In the genomic region with DNA sequence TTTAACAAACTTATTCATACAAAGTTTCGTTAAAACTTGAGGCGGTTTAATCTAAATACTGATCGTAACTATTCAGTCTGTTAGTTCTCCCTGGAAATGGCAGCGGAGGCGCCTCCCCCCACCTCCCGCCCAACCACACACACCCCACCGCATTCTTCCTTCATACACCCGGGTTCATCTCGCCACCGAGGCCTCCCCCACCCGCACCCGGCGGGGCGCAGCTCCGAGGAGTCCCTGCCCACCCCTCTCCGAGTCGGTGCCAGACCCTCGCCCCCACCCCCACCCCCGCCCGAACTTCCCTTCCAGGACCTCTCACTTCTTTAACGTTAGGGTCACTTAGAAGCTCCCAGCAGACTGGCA, we compare ENCODE assay signal across 8 cellular contexts. TPM values are rescaled to one million over a fixed set of nuclear protein-coding genes. Genes with fewer than 3 reads are reported as not detected.
A peak's percentile ranks its signal among the peaks of the same experiment; 100 is the strongest.
DNase-seq lines count a peak whose midpoint lies in the region; ATAC-seq and TF ChIP-seq lines count a peak whose summit lies in the region.

No MANE protein-coding gene starts in this region.

- peak overlapping the region; percentile 76; the same call in 1 of the 2 replicates for H2BK20ac ChIP-seq in IMR-90 (ENCODE audit: low read depth, low read length)

- dilution Hi-C loops in IMR-90 (cut with HindIII; ENCODE audit: low sequenced_read_pairs, unreplicated experiment), result no loop called here

- peak; percentile 19 for ATAC-seq in IMR-90 (ENCODE audit: low read depth)
- ATAC-seq in foreskin keratinocyte, result no peak
- ATAC-seq in GM19467 (IDR thresholded peaks at IDR 0.05; ENCODE audit: unreplicated experiment), result no peak
- ATAC-seq in HG03354 (IDR thresholded peaks at IDR 0.05; ENCODE audit: poor library complexity, severe bottlenecking, unreplicated experiment), result no peak

- in situ Hi-C loops in IMR-90 (cut with MboI; ENCODE audit: low sequenced_read_pairs), result loop anchor here (5.0 kb wide), 1 partner anchor 68 kb away; no protein-coding TSS in a partner anchor
- in situ Hi-C loops in GM13976 (cut with MboI; ENCODE audit: low sequenced_read_pairs, unreplicated experiment), result loop anchor here (25.0 kb wide), 1 partner anchor 618 kb away; no protein-coding TSS in a partner anchor

- DNase-seq in COR-L47 (lab: John Stamatoyannopoulos, UW), result peak; percentile 72
- peak; percentile 43 for DNase-seq in IMR-90
- no peak for DNase-seq in activated CD4-positive, alpha-beta memory T cell treated with anti-CD3 and anti-CD28 coated beads for 36 hours
- peak in 1 of 2 donors; percentile 23 for DNase-seq in foreskin keratinocyte
- DNase-seq in GM13976 (ENCODE audit: low spot score), result no peak

- peak overlapping the region; percentile 57; the same call in 1 of the 3 replicates for H2BK15ac ChIP-seq in IMR-90 (ENCODE audit: low read depth, low read length)

- intact Hi-C loops in IMR-90 (cut with micrococcal nuclease), result loop anchor here (2.0 to 5.0 kb wide), 3 partner anchors 71 to 193 kb away; no protein-coding TSS in a partner anchor
- intact Hi-C loops in activated CD4-positive, alpha-beta memory T cell treated with anti-CD3 and anti-CD28 coated beads for 36 hours (cut with micrococcal nuclease), result loop anchor here (5.0 to 10.0 kb wide), 6 partner anchors 97 to 1999 kb away; a partner anchor contains a TSS

- no peak for TF ChIP-seq POLR2A in IMR-90 (IDR thresholded peaks at IDR 0.05; ENCODE audit: low read depth, low read length)

- H3K27ac ChIP-seq in IMR-90 (ENCODE audit: insufficient read depth, low read length) (peak overlapping the region; percentile 100), foreskin keratinocyte (peak overlapping the region; percentile 44), parathyroid adenoma (peak overlapping the region; percentile 83)

- peaks cover 7% of the 10 kb centered on the region for H3K79me2 ChIP-seq in parathyroid adenoma

- peaks cover 7 to 32% of the 10 kb centered on the region in 2 experiments; a peak in 2 of 4 replicates for H3K79me1 ChIP-seq in IMR-90 (ENCODE audit: low read depth in 1 of 2, low read length in 2 of 2)

- peak overlapping the region; percentile 92 for H2BK5ac ChIP-seq in IMR-90 (ENCODE audit: low read depth, low read length, poor library complexity, severe bottlenecking)

- no peaks in the 10 kb centered on the region for H3K9me1 ChIP-seq in IMR-90 (ENCODE audit: insufficient read depth, low read length)

- H3K4me3 ChIP-seq in IMR-90 (ENCODE audit: insufficient read depth, low read depth, low read length), result peak overlapping the region; percentile 81
- peak overlapping the region; percentile 64 for H3K4me3 ChIP-seq in parathyroid adenoma (ENCODE audit: low read depth, low read length)

- peaks cover 4% of the 10 kb centered on the region for H3K4me1 ChIP-seq in IMR-90 (ENCODE audit: control insufficient read depth, insufficient read depth, low read length)
- peaks cover 7% of the 10 kb centered on the region for H3K4me1 ChIP-seq in foreskin keratinocyte
- peaks cover 10% of the 10 kb centered on the region for H3K4me1 ChIP-seq in parathyroid adenoma

- peak overlapping the region; percentile 3 to 89; a peak in 3 of 4 replicates for H4K8ac ChIP-seq in IMR-90 (ENCODE audit: low read depth in 2 of 2, low read length in 2 of 2)

- peak overlapping the region; percentile 85 for H2AK5ac ChIP-seq in IMR-90 (ENCODE audit: low read depth, low read length)

- BruUV-seq in IMR-90 (replicated peaks; lab: Mats Ljungman, UMichigan), result no TSS peak

- H3K4me3 Mint-ChIP-seq in activated CD4-positive, alpha-beta memory T cell treated with anti-CD3 and anti-CD28 coated beads for 36 hours, result peak overlapping the region; percentile 84

- peak overlapping the region; percentile 88 for H2AK9ac ChIP-seq in IMR-90 (replicated peaks; ENCODE audit: low read depth, low read length, poor library complexity)

- H3K9me3 ChIP-seq in IMR-90 (ENCODE audit: control insufficient read depth, insufficient read depth, low read length), result no peaks in the 10 kb centered on the region
- H3K9me3 ChIP-seq in parathyroid adenoma (ENCODE audit: control insufficient read depth, low read length), result no peaks in the 10 kb centered on the region

- H3K4me1 Mint-ChIP-seq in activated CD4-positive, alpha-beta memory T cell treated with anti-CD3 and anti-CD28 coated beads for 36 hours (ENCODE audit: low read depth), result peaks cover 33% of the 10 kb centered on the region

- peaks cover 61% of the 10 kb centered on the region for H3K27me3 Mint-ChIP-seq in activated CD4-positive, alpha-beta memory T cell treated with anti-CD3 and anti-CD28 coated beads for 36 hours

- H3K36me3 ChIP-seq in IMR-90 (ENCODE audit: control insufficient read depth, insufficient read depth, low read length) (no peaks in the 10 kb centered on the region), parathyroid adenoma (ENCODE audit: control insufficient read depth, insufficient read depth, low read length) (no peaks in the 10 kb centered on the region)

- peak overlapping the region; percentile 85 for H3K4ac ChIP-seq in IMR-90 (ENCODE audit: low read depth, low read length)

- peak overlapping the region; percentile 78; the same call in 1 of the 2 replicates for H3K56ac ChIP-seq in IMR-90 (ENCODE audit: extremely low read depth, insufficient read depth, low read length)

- no peak for TF ChIP-seq RAD21 in IMR-90 (IDR thresholded peaks at IDR 0.05; ENCODE audit: low read length)

- H3K36me3 Mint-ChIP-seq in activated CD4-positive, alpha-beta memory T cell treated with anti-CD3 and anti-CD28 coated beads for 36 hours, result no peaks in the 10 kb centered on the region

- H3K23ac ChIP-seq in IMR-90 (ENCODE audit: low read depth, low read length), result peak overlapping the region; percentile 96

- WGBS in IMR-90 (ENCODE audit: extremely low coverage in 2 of 2, insufficient read length in 1 of 2), 2 experiments, result 0% methylated on average over 3 of the region's 21 CpGs; no CpG with 5 or more reads in 1 of the 2 experiments

- peak overlapping the region; percentile 90 for H3K18ac ChIP-seq in IMR-90 (ENCODE audit: low read depth, low read length)

- no peaks in the 10 kb centered on the region for H3K9me3 Mint-ChIP-seq in activated CD4-positive, alpha-beta memory T cell treated with anti-CD3 and anti-CD28 coated beads for 36 hours

- peak overlapping the region; percentile 95 for H3K14ac ChIP-seq in IMR-90 (replicated peaks; ENCODE audit: low read depth, low read length)

- CTCF ChIA-PET in IMR-90 (lab: Yijun Ruan, JAX), result interaction anchor here (0.8 kb wide), 1 partner anchor 35 kb away, joined by 3 read pairs; no protein-coding TSS in a partner anchor
- CTCF ChIA-PET in activated CD4-positive, alpha-beta memory T cell treated with anti-CD3 and anti-CD28 coated beads for 36 hours (lab: Charles Lee), result interaction anchor here (1.3 kb wide), 1 partner anchor 215 kb away, joined by 5 read pairs; no protein-coding TSS in a partner anchor

- H4K91ac ChIP-seq in IMR-90 (ENCODE audit: insufficient read depth, low read depth, low read length), result peak overlapping the region; percentile 88

- H4K20me1 ChIP-seq in IMR-90 (ENCODE audit: insufficient read depth, low read length), result peaks cover 26% of the 10 kb centered on the region

- no peak for TF ChIP-seq CTCF in IMR-90 (conservative IDR thresholded peaks at IDR 0.05; ENCODE audit: low read depth, low read length)
- no peak for TF ChIP-seq CTCF in foreskin keratinocyte (conservative IDR thresholded peaks at IDR 0.05)
- no peak for TF ChIP-seq CTCF in parathyroid adenoma (IDR thresholded peaks at IDR 0.05)
- no peak for TF ChIP-seq CTCF in GM13976 (IDR thresholded peaks at IDR 0.05; ENCODE audit: borderline replicate concordance, control extremely low read depth, extremely low read depth, insufficient read depth, missing control alignments)

- H3K27ac Mint-ChIP-seq in activated CD4-positive, alpha-beta memory T cell treated with anti-CD3 and anti-CD28 coated beads for 36 hours, result no peak overlapping the region

- H3K9ac ChIP-seq in IMR-90 (ENCODE audit: low read depth, low read length), result peak overlapping the region; percentile 80
- no peak overlapping the region for H3K9ac ChIP-seq in parathyroid adenoma

- H2AFZ ChIP-seq in IMR-90 (replicated peaks; ENCODE audit: low read length, poor library complexity) (peak overlapping the region; percentile 90), parathyroid adenoma (peak overlapping the region; percentile 48)

- H2BK120ac ChIP-seq in IMR-90 (ENCODE audit: low read depth, low read length), result peak overlapping the region; percentile 87

- peak overlapping the region; percentile 88 for H4K5ac ChIP-seq in IMR-90 (ENCODE audit: low read depth, low read length)

- H3K4me2 ChIP-seq in IMR-90 (ENCODE audit: low read depth, low read length) (peak overlapping the region; percentile 95), parathyroid adenoma (ENCODE audit: low read length) (peak overlapping the region; percentile 71)

- H3K27me3 ChIP-seq in IMR-90 (ENCODE audit: control insufficient read depth, insufficient read depth, low read length) (no peaks in the 10 kb centered on the region), foreskin keratinocyte (no peaks in the 10 kb centered on the region), parathyroid adenoma (ENCODE audit: control insufficient read depth, insufficient read depth, low read length) (no peaks in the 10 kb centered on the region)

- POLR2A ChIA-PET in IMR-90 (lab: Charles Lee; ENCODE audit: unreplicated experiment), result no interaction called here
- POLR2A ChIA-PET in activated CD4-positive, alpha-beta memory T cell treated with anti-CD3 and anti-CD28 coated beads for 36 hours (lab: Charles Lee), result no interaction called here

TF ChIP-seq in IMR-90, 13 proteins besides CTCF, POLR2A, EP300 and RAD21:
- TF ChIP-seq MAFK (IDR thresholded peaks at IDR 0.05; ENCODE audit: low read depth, low read length), result no peak
- TF ChIP-seq NFE2L2 (IDR thresholded peaks at IDR 0.05; ENCODE audit: low read depth, low read length), result no peak
- no peak for TF ChIP-seq CEBPB (IDR thresholded peaks at IDR 0.05; ENCODE audit: low read depth, low read length)
- no peak for TF ChIP-seq SMC3 (IDR thresholded peaks at IDR 0.05; ENCODE audit: low read depth, low read length)
- no peak for TF ChIP-seq RFX5 (IDR thresholded peaks at IDR 0.05; ENCODE audit: low read depth, low read length)
- TF ChIP-seq CHD1 (IDR thresholded peaks at IDR 0.05; ENCODE audit: low read depth, low read length), result no peak
- TF ChIP-seq MXI1 (IDR thresholded peaks at IDR 0.05; ENCODE audit: borderline replicate concordance, low read depth, low read length), result no peak

RNA-seq across cellular contexts. Expression of a gene that starts 0.9 kb away (rescaled TPM):
- total RNA-seq in IMR-90 (2012; rRNA removed) (7.9 and 9.7 TPM in 2 replicates), foreskin keratinocyte (11.7 and 14.6 TPM in 2 replicates)
- polyA plus RNA-seq in IMR-90 (2012; rRNA removed) (16.6 and 16.9 TPM in 2 replicates), foreskin keratinocyte (5.9 and 8.2 TPM in 2 replicates)
- polyA plus RNA-seq in IMR-90 (2012; cell fraction: cytosol; rRNA removed), result 11.0 and 15.4 TPM in 2 replicates
- polyA plus RNA-seq in IMR-90 (2012; cell fraction: nucleus; rRNA removed; ENCODE audit: low replicate concordance), result 50.6 and 72.6 TPM in 2 replicates
- total RNA-seq in activated CD4-positive, alpha-beta memory T cell treated with anti-CD3 and anti-CD28 coated beads for 36 hours, result 1 to 10 TPM; 2.7 to 4.8 TPM

Comparison
In these comparisons a context has a peak if more than half of its experiments do, and no peak if none do; other contexts are left out.
1. DNase-seq: peak in COR-L47 (single experiment) and IMR-90 (single experiment); none in activated CD4-positive, alpha-beta memory T cell treated with anti-CD3 and anti-CD28 coated beads for 36 hours (single experiment) and GM13976 (single experiment).
2. H3K27ac ChIP-seq: peak in every context shown above with its lines; median percentile 100 in IMR-90; 83 in parathyroid adenoma; 44 in foreskin keratinocyte.